In genomic region chr1:9844106-9844505, GRCh38 we compare ENCODE assay signal across 20 cellular contexts. TPM values are rescaled to one million over a fixed set of nuclear protein-coding genes. Genes with fewer than 3 reads are reported as not detected.
DNase-seq lines count a peak whose midpoint lies in the region; ATAC-seq, FAIRE-seq and TF ChIP-seq lines count a peak whose summit lies in the region.
"Had no signal": no experiment of that assay in that cellular context is flagged by ENCODE, and none has a peak within 500 bp of the region (broad histone marks: within the 10 kb centered on the region; RNA-seq: fewer than 3 reads in every experiment).

No MANE protein-coding gene starts in this region.

- DNase-seq in cerebellar cortex (ENCODE audit: low spot score) (peak; percentile 38), keratinocyte (ENCODE audit: low read depth, low spot score) (no peak), suprapubic skin (ENCODE audit: low spot score in 2 of 2) (peak in 1 of 2 donors; percentile 59), NCI-H1105 (lab: John Stamatoyannopoulos, UW) (no peak), RPMI8226 (no peak)
- no peak for DNase-seq in activated T-cell treated with anti-CD3 and anti-CD28 coated beads, Interleukin-2, amount 50 U/mL, for 72 hours
- DNase-seq: activated B cell treated with CpG ODN at 0.5 μM for 24 hours; activated CD8-positive, alpha-beta memory T cell treated with anti-CD3 and anti-CD28 coated beads for 24 hours; CD8-positive, alpha-beta memory T cell; foreskin fibroblast; stimulated activated CD4-positive, alpha-beta T cell treated with anti-CD3 and anti-CD28 coated beads, Interleukin-4, amount 100 ng/mL, for 4 hours had no signal

- H3K9me3 ChIP-seq in OCI-LY1 (ENCODE audit: low read length) (no peaks in the 10 kb centered on the region), keratinocyte (ENCODE audit: control insufficient read depth, low read depth, low read length) (peaks cover 4% of the 10 kb centered on the region), suprapubic skin (no peaks in the 10 kb centered on the region)
- H3K9me3 ChIP-seq: Peyer's patch, tibial nerve had no signal

- TF ChIP-seq CTCF in OCI-LY1 (IDR thresholded peaks at IDR 0.05; ENCODE audit: low read length), result no peak
- no peak for TF ChIP-seq CTCF in keratinocyte (optimal IDR thresholded peaks at IDR 0.05 in 1 of 3, IDR thresholded peaks at IDR 0.05 in 1 of 3, conservative IDR thresholded peaks at IDR 0.05 in 1 of 3; ENCODE audit: extremely low read depth in 1 of 3, insufficient read depth in 2 of 3, low read length in 3 of 3)
- no peak for TF ChIP-seq CTCF in suprapubic skin (IDR thresholded peaks at IDR 0.05)

- dilution Hi-C loops in keratinocyte (cut with MboI; ENCODE audit: extremely low pct_ligation_motif_present, low sequenced_read_pairs), result no loop called here

- H3K36me3 Mint-ChIP-seq in activated T-cell treated with anti-CD3 and anti-CD28 coated beads, Interleukin-2, amount 50 U/mL, for 72 hours (ENCODE audit: insufficient read depth in 2 of 2), result no peaks in the 10 kb centered on the region
- H3K36me3 Mint-ChIP-seq: CD8-positive, alpha-beta memory T cell had no signal

- FAIRE-seq in keratinocyte (lab: Jason Lieb, UNC), result no peak
- FAIRE-seq: GM12878, HepG2 had no signal

- no peaks in the 10 kb centered on the region for H3K9me1 ChIP-seq in keratinocyte (ENCODE audit: control insufficient read depth, extremely low read depth, insufficient read depth, low read length)

- H3K36me3 ChIP-seq in OCI-LY1 (ENCODE audit: insufficient read depth, low read length) (no peaks in the 10 kb centered on the region), keratinocyte (ENCODE audit: control insufficient read depth in 2 of 2, extremely low read depth in 1 of 2, insufficient read depth in 2 of 2, low read length in 2 of 2) (peaks cover 4% of the 10 kb centered on the region in 2 experiments), suprapubic skin (peaks cover under 1% of the 10 kb centered on the region)
- H3K36me3 ChIP-seq: Peyer's patch had no signal

- H3K4me1 Mint-ChIP-seq in activated T-cell treated with anti-CD3 and anti-CD28 coated beads, Interleukin-2, amount 50 U/mL, for 72 hours (ENCODE audit: low read depth), result peaks cover under 1% of the 10 kb centered on the region
- H3K4me1 Mint-ChIP-seq: memory B cell had no signal

- H3K27me3 ChIP-seq in OCI-LY1 (ENCODE audit: insufficient read depth, low read length), result no peaks in the 10 kb centered on the region
- no peaks in the 10 kb centered on the region for H3K27me3 ChIP-seq in keratinocyte (ENCODE audit: control insufficient read depth, extremely low read depth, insufficient read depth, low read length)
- H3K27me3 ChIP-seq in suprapubic skin, result no peaks in the 10 kb centered on the region
- H3K27me3 ChIP-seq: Peyer's patch, tibial nerve had no signal

- no peaks in the 10 kb centered on the region for H4K20me1 ChIP-seq in OCI-LY1 (ENCODE audit: insufficient read depth, low read length)
- H4K20me1 ChIP-seq in keratinocyte (ENCODE audit: control insufficient read depth, extremely low read depth, insufficient read depth, low read length), result no peaks in the 10 kb centered on the region

- H3K4me3 ChIP-seq in OCI-LY1 (ENCODE audit: low read depth, low read length, poor library complexity, severe bottlenecking) (no peak overlapping the region), keratinocyte (ENCODE audit: control insufficient read depth in 2 of 3, extremely low read depth in 1 of 3, insufficient read depth in 2 of 3, low read depth in 1 of 3, low read length in 3 of 3) (no peak overlapping the region), suprapubic skin (no peak overlapping the region)
- H3K4me3 ChIP-seq: GM12878, Peyer's patch, tibial nerve had no signal

- no peak overlapping the region; the same call in 1 of the 2 replicates for H3K4me2 ChIP-seq in OCI-LY1 (ENCODE audit: low read length)
- H3K4me2 ChIP-seq in keratinocyte (ENCODE audit: control insufficient read depth, extremely low read depth, insufficient read depth, low read depth, low read length), result no peak overlapping the region

- H3K4me1 ChIP-seq in OCI-LY1 (ENCODE audit: insufficient read depth, low read length, severe bottlenecking) (peaks cover 72% of the 10 kb centered on the region), keratinocyte (ENCODE audit: control insufficient read depth, extremely low read depth, insufficient read depth, low read length) (peaks cover 52% of the 10 kb centered on the region), suprapubic skin (peaks cover 47% of the 10 kb centered on the region)

- no peak for TF ChIP-seq POLR2A in suprapubic skin (IDR thresholded peaks at IDR 0.05)

- ATAC-seq in HG02885 (IDR thresholded peaks at IDR 0.05; ENCODE audit: poor library complexity, unreplicated experiment), result no peak
- ATAC-seq in activated T-cell treated with anti-CD3 and anti-CD28 coated beads, Interleukin-2, amount 50 U/mL, for 72 hours (replicated peaks in 1 of 2), result no peak
- ATAC-seq: GM12878, HCT116 had no signal

- H3K9ac ChIP-seq in OCI-LY1 (ENCODE audit: low read length) (no peak overlapping the region; the same call in 1 of the 2 replicates), keratinocyte (ENCODE audit: control insufficient read depth, extremely low read depth, insufficient read depth, low read length) (peak overlapping the region; percentile 15)

- no peak overlapping the region for H3K4me3 Mint-ChIP-seq in activated T-cell treated with anti-CD3 and anti-CD28 coated beads, Interleukin-2, amount 50 U/mL, for 72 hours
- H3K4me3 Mint-ChIP-seq: activated B cell treated with CpG ODN at 0.5 μM for 24 hours; CD8-positive, alpha-beta memory T cell; memory B cell had no signal

- H3K27ac Mint-ChIP-seq in activated T-cell treated with anti-CD3 and anti-CD28 coated beads, Interleukin-2, amount 50 U/mL, for 72 hours, result no peak overlapping the region
- H3K27ac Mint-ChIP-seq: activated B cell treated with CpG ODN at 0.5 μM for 24 hours; activated T-helper 2 cell treated with anti-CD3 and anti-CD28 coated beads, Interferon-gamma antibody, Interleukin-2, Interleukin-4, amounts not matched to agents 10 μg/mL and 5 μg/mL and 100 μg/mL, durations not matched to agents 14 hours and 24 hours and 36 hours; memory B cell had no signal

- H2AFZ ChIP-seq in OCI-LY1 (ENCODE audit: low read length), result no peak overlapping the region
- H2AFZ ChIP-seq in keratinocyte (ENCODE audit: control insufficient read depth, low read length), result peak overlapping the region; percentile 19

- no peaks in the 10 kb centered on the region for H3K27me3 Mint-ChIP-seq in activated T-cell treated with anti-CD3 and anti-CD28 coated beads, Interleukin-2, amount 50 U/mL, for 72 hours (ENCODE audit: low read depth)
- H3K27me3 Mint-ChIP-seq: activated B cell treated with CpG ODN at 0.5 μM for 24 hours; CD8-positive, alpha-beta memory T cell; memory B cell had no signal

- 28% methylated on average over 12 of the region's 12 CpGs for WGBS in suprapubic skin

- TF ChIP-seq EP300 in suprapubic skin (IDR thresholded peaks at IDR 0.05), result no peak

- no peaks in the 10 kb centered on the region for H3K79me2 ChIP-seq in OCI-LY1 (ENCODE audit: insufficient read depth, low read length)
- no peaks in the 10 kb centered on the region for H3K79me2 ChIP-seq in keratinocyte (ENCODE audit: control insufficient read depth, insufficient read depth, low read length)

- no peaks in the 10 kb centered on the region for H3K9me3 Mint-ChIP-seq in activated T-cell treated with anti-CD3 and anti-CD28 coated beads, Interleukin-2, amount 50 U/mL, for 72 hours
- H3K9me3 Mint-ChIP-seq: activated B cell treated with CpG ODN at 0.5 μM for 24 hours; activated T-helper 2 cell treated with anti-CD3 and anti-CD28 coated beads, Interferon-gamma antibody, Interleukin-2, Interleukin-4, amounts not matched to agents 10 μg/mL and 5 μg/mL and 100 μg/mL, durations not matched to agents 14 hours and 24 hours and 36 hours; CD8-positive, alpha-beta memory T cell; memory B cell had no signal

- no peaks in the 10 kb centered on the region for H3K9me2 ChIP-seq in OCI-LY1 (ENCODE audit: low read depth, low read length)

- peaks cover 6% of the 10 kb centered on the region; the same call in 1 of the 2 replicates for H3F3A ChIP-seq in OCI-LY1 (ENCODE audit: insufficient read depth, low read length)

- H3K27ac ChIP-seq in OCI-LY1 (ENCODE audit: low read depth, low read length, poor library complexity, severe bottlenecking) (peak overlapping the region; percentile 100), keratinocyte (ENCODE audit: control insufficient read depth, insufficient read depth, low read length) (peak overlapping the region; percentile 31), suprapubic skin (peak overlapping the region; percentile 20)
- H3K27ac ChIP-seq: tibial nerve had no signal

RNA-seq across cellular contexts. Expression of gene CLSTN1, which starts 20.3 kb away (rescaled TPM):
- polyA plus RNA-seq in keratinocyte, result 79.1 to 263 TPM (median 90.3 TPM) in 3 replicates
- polyA plus RNA-seq in keratinocyte (2011; ENCODE audit: low read depth), result 70.0 TPM
- polyA plus RNA-seq in keratinocyte (2011; cell fraction: cytosol; rRNA removed), result 67.1 and 103 TPM in 2 replicates
- polyA plus RNA-seq in keratinocyte (2011; cell fraction: nucleus; rRNA removed), result 424 and 491 TPM in 2 replicates
- polyA plus RNA-seq in keratinocyte (2012; ENCODE audit: low replicate concordance), result 130 and 344 TPM in 2 replicates
- polyA minus RNA-seq in keratinocyte, result 159 to 521 TPM (median 197 TPM) in 3 replicates
- polyA minus RNA-seq in keratinocyte (2011; cell fraction: cytosol; rRNA and poly(A)+ RNA removed), result 202 TPM
- polyA minus RNA-seq in keratinocyte (2011; cell fraction: nucleus; rRNA and poly(A)+ RNA removed), result 492 and 717 TPM in 2 replicates
- 100 to 1,000 TPM; 118 to 202 (median 165) TPM for total RNA-seq in suprapubic skin
- 10 to 100 TPM; 31.7 to 34.1 TPM for total RNA-seq in activated T-cell treated with anti-CD3 and anti-CD28 coated beads, Interleukin-2, amount 50 U/mL, for 72 hours

Comparison
In these comparisons a context has a peak if more than half of its experiments do, and no peak if none do; other contexts are left out.
1. H3K27ac ChIP-seq: peak in every context shown above with its lines; median percentile 100 in OCI-LY1; 31 in keratinocyte; 20 in suprapubic skin.